18 cellular contexts compared by ENCODE assay signal in genomic region chr11:119854521-119854920, GRCh38.
DNase-seq lines count a peak whose midpoint lies in the region; ATAC-seq and TF ChIP-seq lines count a peak whose summit lies in the region.
"Had no signal": no experiment of that assay in that cellular context is flagged by ENCODE, and none has a peak within 500 bp of the region (broad histone marks: within the 10 kb centered on the region; RNA-seq: fewer than 3 reads in every experiment).

No MANE protein-coding gene starts in this region.

- POLR2A ChIA-PET in PC-3 (lab: Charles Lee; ENCODE audit: unreplicated experiment) (no interaction called here), GM10248 (lab: Yijun Ruan, JAX) (interaction anchor here (0.6 kb wide), 1 partner anchor 514 kb away, joined by 7 read pairs; the partner anchor contains the start of gene C1QTNF5)

- peak overlapping the region; percentile 61 for H3K4me3 ChIP-seq in PC-3 (ENCODE audit: low read length)
- H3K4me3 ChIP-seq in MG63, result no peak overlapping the region
- H3K4me3 ChIP-seq: thyroid gland had no signal

- no peaks in the 10 kb centered on the region for H3K9me3 Mint-ChIP-seq in HFFc6
- H3K9me3 Mint-ChIP-seq: activated CD4-positive, alpha-beta memory T cell treated with anti-CD3 and anti-CD28 coated beads, Interleukin-2, amount 10 ng/mL, durations not matched to agents 7 days and 5 days; activated T-helper 17 cell treated with anti-CD3 and anti-CD28 coated beads, Interleukin-2, amount 50 U/mL, for 72 hours had no signal

- H3K4me1 Mint-ChIP-seq in HFFc6 (ENCODE audit: low read depth), result no peaks in the 10 kb centered on the region
- H3K4me1 Mint-ChIP-seq: activated CD4-positive, alpha-beta memory T cell treated with anti-CD3 and anti-CD28 coated beads, Interleukin-2, amount 10 ng/mL, durations not matched to agents 7 days and 5 days; activated T-helper 17 cell treated with anti-CD3 and anti-CD28 coated beads, Interleukin-2, amount 50 U/mL, for 72 hours had no signal

- no peak for TF ChIP-seq POLR2A in erythroblast (IDR thresholded peaks at IDR 0.05; ENCODE audit: low read length)

- H3K9ac ChIP-seq in PC-3 (ENCODE audit: low read length), result no peak overlapping the region

- H3K36me3 ChIP-seq in PC-3 (ENCODE audit: low read depth, low read length) (no peaks in the 10 kb centered on the region), MG63 (no peaks in the 10 kb centered on the region)
- H3K36me3 ChIP-seq: thyroid gland had no signal

- CTCF ChIA-PET in PC-3 (lab: Charles Lee) (no interaction called here), GM10248 (lab: Yijun Ruan, JAX) (no interaction called here)

- H2AFZ ChIP-seq in PC-3 (ENCODE audit: low read length), result peak overlapping the region; percentile 65

- H3K27ac ChIP-seq in PC-3 (ENCODE audit: low read length), result no peak overlapping the region
- H3K27ac ChIP-seq: 22Rv1, C4-2B, thyroid gland had no signal

- TF ChIP-seq CTCF in HFFc6 (IDR thresholded peaks at IDR 0.05), result no peak
- no peak for TF ChIP-seq CTCF in PC-3 (conservative IDR thresholded peaks at IDR 0.05; ENCODE audit: low read depth, low read length)
- no peak for TF ChIP-seq CTCF in GM10248 (IDR thresholded peaks at IDR 0.05; ENCODE audit: control extremely low read depth, extremely low read depth, low read depth, missing control alignments)

- H4K20me1 ChIP-seq in PC-3 (ENCODE audit: low read length), result no peaks in the 10 kb centered on the region

- H3K9me2 ChIP-seq in PC-3 (replicated peaks; ENCODE audit: low read length), result no peaks in the 10 kb centered on the region

- H3K27me3 ChIP-seq in PC-3 (ENCODE audit: low read length) (peaks cover 55% of the 10 kb centered on the region), MG63 (no peaks in the 10 kb centered on the region)
- H3K27me3 ChIP-seq: thyroid gland had no signal

- H3K4me3 Mint-ChIP-seq in HFFc6, result peak overlapping the region; percentile 13; the same call in 1 of the 2 replicates
- H3K4me3 Mint-ChIP-seq: activated CD4-positive, alpha-beta memory T cell treated with anti-CD3 and anti-CD28 coated beads, Interleukin-2, amount 10 ng/mL, durations not matched to agents 7 days and 5 days; activated T-helper 17 cell treated with anti-CD3 and anti-CD28 coated beads, Interleukin-2, amount 50 U/mL, for 72 hours had no signal

- no peaks in the 10 kb centered on the region for H3F3A ChIP-seq in PC-3 (ENCODE audit: low read length, unreplicated experiment)

- ATAC-seq in PC-3, result peak; percentile 65
- ATAC-seq in left lobe of liver, result peak; percentile 71
- ATAC-seq: activated T-helper 17 cell treated with anti-CD3 and anti-CD28 coated beads, Interleukin-2, amount 50 U/mL, for 72 hours; SK-N-SH treated with all-trans-retinoic acid at 6 μM for 48 hours had no signal

- no peak overlapping the region for H3K27ac Mint-ChIP-seq in HFFc6
- H3K27ac Mint-ChIP-seq: activated CD4-positive, alpha-beta memory T cell treated with anti-CD3 and anti-CD28 coated beads, Interleukin-2, amount 10 ng/mL, durations not matched to agents 7 days and 5 days; activated T-helper 17 cell treated with anti-CD3 and anti-CD28 coated beads, Interleukin-2, amount 50 U/mL, for 72 hours had no signal

- H3K79me2 ChIP-seq in PC-3 (ENCODE audit: low read length), result no peaks in the 10 kb centered on the region

- H3K4me2 ChIP-seq in PC-3 (ENCODE audit: low read length), result peak overlapping the region; percentile 80

- intact Hi-C loops in PC-3 (cut with micrococcal nuclease), result no loop called here

- H3K4me1 ChIP-seq in PC-3 (ENCODE audit: insufficient read depth, low read length), result no peaks in the 10 kb centered on the region
- H3K4me1 ChIP-seq: thyroid gland had no signal

- DNase-seq in NCI-H1417 (lab: John Stamatoyannopoulos, UW), result peak; percentile 25 to 67 (median 39)
- no peak for DNase-seq in NCI-H1417 treated with DMSO at 0.1 percent for 48 hours (lab: John Stamatoyannopoulos, UW)
- no peak for DNase-seq in HFFc6
- peak; percentile 9 for DNase-seq in PC-3
- DNase-seq in left lobe of liver (ENCODE audit: low spot score), result no peak
- DNase-seq in MG63, result no peak
- no peak for DNase-seq in GM10248 (ENCODE audit: extremely low spot score)
- no peak for DNase-seq in erythroblast (lab: John Stamatoyannopoulos, UW)
- DNase-seq: activated CD4-positive, alpha-beta memory T cell treated with anti-CD3 and anti-CD28 coated beads, Interleukin-2, amount 10 ng/mL, durations not matched to agents 7 days and 5 days; central memory CD4-positive, alpha-beta T cell; foreskin melanocyte; NCI-H1930; stimulated activated CD4-positive, alpha-beta T cell treated with anti-CD3 and anti-CD28 coated beads, Interleukin-4, amount 100 ng/mL, for 4 hours; thyroid gland had no signal

- no TSS peak for BruUV-seq in PC-3 (replicated peaks; lab: Mats Ljungman, UMichigan)

- no peaks in the 10 kb centered on the region for H3K9me3 ChIP-seq in PC-3 (ENCODE audit: low read length)
- no peaks in the 10 kb centered on the region for H3K9me3 ChIP-seq in MG63
- H3K9me3 ChIP-seq: thyroid gland had no signal

- H3K36me3 Mint-ChIP-seq in HFFc6 (ENCODE audit: low read depth), result no peaks in the 10 kb centered on the region

- peaks cover 37% of the 10 kb centered on the region for H3K27me3 Mint-ChIP-seq in HFFc6 (ENCODE audit: insufficient read depth)

Comparison
In these comparisons a context has a peak if more than half of its experiments do, and no peak if none do; other contexts are left out.
1. DNase-seq: peak in NCI-H1417 (3 of 3) and PC-3 (single experiment); none in NCI-H1417 treated with DMSO at 0.1 percent for 48 hours (single experiment), HFFc6 (single experiment), left lobe of liver (single experiment), MG63 (single experiment), GM10248 (single experiment) and erythroblast (0 of 2).